In genomic region chr7:113143486-113144257, GRCh38 we compare ENCODE assay signal across 14 cellular contexts.
DNase-seq lines count a peak whose midpoint lies in the region; ATAC-seq lines count a peak whose summit lies in the region.
"Had no signal": no experiment of that assay in that cellular context is flagged by ENCODE, and none has a peak within 500 bp of the region (broad histone marks: within the 10 kb centered on the region; RNA-seq: fewer than 3 reads in every experiment).

No MANE protein-coding gene starts in this region.

- no peak overlapping the region for H3K27ac ChIP-seq in substantia nigra (ENCODE audit: low read depth, low read length, poor library complexity, severe bottlenecking)
- H3K27ac ChIP-seq: SJCRH30 had no signal

- DNase-seq in OCI-M1 (lab: John Stamatoyannopoulos, UW) (peak; percentile 43), NCI-H1930 (lab: John Stamatoyannopoulos, UW) (no peak), NCI-H2107 treated with DMSO at 0.1 percent for 48 hours (lab: John Stamatoyannopoulos, UW; ENCODE audit: unreplicated experiment) (no peak), NCI-H1694 treated with DMSO at 0.1 percent for 48 hours (lab: John Stamatoyannopoulos, UW) (no peak), substantia nigra (lab: John Stamatoyannopoulos, UW) (no peak)
- DNase-seq: activated CD4-positive, alpha-beta memory T cell treated with anti-CD3 and anti-CD28 coated beads, Interleukin-2, amount 10 ng/mL, durations not matched to agents 7 days and 5 days; BE2C; natural killer cell; NCI-H2081 treated with DMSO at 0.1 percent for 48 hours; SJCRH30; stimulated activated CD4-positive, alpha-beta T cell treated with anti-CD3 and anti-CD28 coated beads, Interleukin-1b, Interleukin-23, amount 100 ng/mL, for 48 hours had no signal

- ATAC-seq in GM18499 (IDR thresholded peaks at IDR 0.05; ENCODE audit: insufficient read depth, unreplicated experiment) (peak; percentile 40), GM21447 (IDR thresholded peaks at IDR 0.05; ENCODE audit: unreplicated experiment) (peak; percentile 64), HG03139 (IDR thresholded peaks at IDR 0.05; ENCODE audit: unreplicated experiment) (peak; percentile 50)
- ATAC-seq: natural killer cell had no signal
